8 cellular contexts compared by ENCODE assay signal in the genomic region with DNA sequence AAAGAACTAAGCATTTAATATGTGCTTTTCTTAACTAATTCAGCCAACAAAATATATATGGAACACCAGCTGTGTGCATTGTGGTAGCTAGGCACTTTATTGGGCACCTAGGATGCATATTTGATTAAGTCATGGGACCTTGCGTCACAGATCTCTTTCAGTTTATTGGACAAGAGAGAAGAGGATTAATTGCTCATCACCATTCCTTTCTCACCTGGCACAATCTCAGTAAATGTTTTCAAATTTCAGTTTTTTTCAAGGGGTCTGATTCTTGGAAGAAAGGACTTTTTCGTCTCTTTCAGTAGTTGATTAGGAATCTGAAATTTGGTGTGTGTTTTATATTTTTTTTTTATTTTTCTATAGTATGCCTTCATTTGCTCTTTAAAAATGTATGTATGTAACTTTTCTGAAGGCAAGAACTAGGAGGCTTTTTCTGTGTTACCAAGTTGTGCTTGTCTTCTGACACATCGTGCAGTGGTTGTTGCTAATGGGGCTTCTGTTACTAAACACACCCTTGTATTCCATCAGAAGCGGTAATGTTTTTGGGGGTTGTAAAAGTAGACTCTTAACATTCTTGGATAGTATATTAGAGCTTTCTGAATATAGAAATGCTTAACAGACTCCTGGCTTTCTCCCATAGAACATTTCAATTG. TPM values are rescaled to one million over a fixed set of nuclear protein-coding genes. Genes with fewer than 3 reads are reported as not detected.
DNase-seq lines count a peak whose midpoint lies in the region; ATAC-seq and TF ChIP-seq lines count a peak whose summit lies in the region.

No MANE protein-coding gene starts in this region.

- no peaks in the 10 kb centered on the region for H3K9me3 ChIP-seq in neutrophil

- peak overlapping the region; percentile 86 to 93 for H3K4me3 ChIP-seq in neutrophil (ENCODE audit: low read depth in 1 of 2, low read length in 1 of 2)

- peaks cover 40 to 53% of the 10 kb centered on the region in 2 experiments for H3K4me1 ChIP-seq in neutrophil (ENCODE audit: control insufficient read depth in 1 of 2, insufficient read depth in 1 of 2, low read depth in 1 of 2, low read length in 1 of 2)

- ATAC-seq in HG02571 (IDR thresholded peaks at IDR 0.05; ENCODE audit: unreplicated experiment), result no peak
- ATAC-seq in HG02840 (IDR thresholded peaks at IDR 0.05; ENCODE audit: low FRiP score, unreplicated experiment), result no peak

- no peak overlapping the region for H3K27ac ChIP-seq in neutrophil

- no peak for TF ChIP-seq CTCF in neutrophil (IDR thresholded peaks at IDR 0.05)

- no peaks in the 10 kb centered on the region for H3K27me3 ChIP-seq in neutrophil

- DNase-seq in ELR (ENCODE audit: low read depth) (peak; percentile 81), NCI-H2081 (lab: John Stamatoyannopoulos, UW) (peak; percentile 27 to 78), dermis blood vessel endothelial cell (peak; percentile 45), NCI-H524 treated with DMSO at 0.1 percent for 48 hours (lab: John Stamatoyannopoulos, UW) (no peak), mesenteric fat pad (ENCODE audit: low spot score) (no peak)

- peaks cover 11% of the 10 kb centered on the region for H3K36me3 ChIP-seq in neutrophil

RNA-seq across cellular contexts. Expression of a gene that starts 2.2 kb away (rescaled TPM):
- 23.1 and 31.7 TPM in 2 replicates for total RNA-seq in dermis blood vessel endothelial cell
- total RNA-seq in mesenteric fat pad, result 88.9 TPM

Comparison
In these comparisons a context has a peak if more than half of its experiments do, and no peak if none do; other contexts are left out.
1. DNase-seq: peak in ELR (single experiment), NCI-H2081 (2 of 2) and dermis blood vessel endothelial cell (single experiment); none in NCI-H524 treated with DMSO at 0.1 percent for 48 hours (single experiment) and mesenteric fat pad (single experiment).